Comparison of ENCODE assay signal across 12 cellular contexts in genomic region chr9:82332018-82332773, GRCh38.
DNase-seq lines count a peak whose midpoint lies in the region; ATAC-seq and TF ChIP-seq lines count a peak whose summit lies in the region.
"Had no signal": no experiment of that assay in that cellular context is flagged by ENCODE, and none has a peak within 500 bp of the region (broad histone marks: within the 10 kb centered on the region; RNA-seq: fewer than 3 reads in every experiment).

No MANE protein-coding gene starts in this region.

- intact Hi-C loops in heart left ventricle (cut with DNase I), result no loop called here

- 83 to 85% methylated on average over 3 to 5 of the region's 5 CpGs for WGBS in endodermal cell (ENCODE audit: insufficient coverage in 1 of 2, insufficient read length in 1 of 2), 2 experiments
- WGBS in heart left ventricle, 4 donors, result 72 to 82% (median 81%) methylated on average over 5 of the region's 5 CpGs

- DNase-seq in EH (ENCODE audit: low read depth) (peak; percentile 92), NCI-H226 (peak; percentile 97), renal cortical epithelial cell (ENCODE audit: low read depth) (peak; percentile 94), endodermal cell (no peak), heart left ventricle (no peak), BE2C (no peak)
- DNase-seq: activated CD4-positive, alpha-beta T cell treated with anti-CD3 and anti-CD28 coated beads, Interleukin-2, amount 50 U/mL, for 48 hours; immature natural killer cell; tibial artery had no signal

- H3K27ac Mint-ChIP-seq in endodermal cell, result no peak overlapping the region
- H3K27ac Mint-ChIP-seq: immature natural killer cell had no signal

- no peak for TF ChIP-seq CTCF in endodermal cell (conservative IDR thresholded peaks at IDR 0.05)
- TF ChIP-seq CTCF in heart left ventricle (IDR thresholded peaks at IDR 0.05), result no peak
- TF ChIP-seq CTCF in BE2C (IDR thresholded peaks at IDR 0.05; ENCODE audit: low read depth, low read length), result no peak

- no peak overlapping the region for H3K4me3 Mint-ChIP-seq in endodermal cell
- H3K4me3 Mint-ChIP-seq: immature natural killer cell had no signal

- ATAC-seq in esophagus mucosa (peak; percentile 96), heart left ventricle (no peak), HG02623 (IDR thresholded peaks at IDR 0.05; ENCODE audit: unreplicated experiment) (no peak)

- H3K9me3 ChIP-seq in endodermal cell (ENCODE audit: control insufficient read depth, low read length) (no peaks in the 10 kb centered on the region), heart left ventricle (peaks cover 0 to 8% (median 0%) of the 10 kb centered on the region in 12 donors), BE2C (no peaks in the 10 kb centered on the region)
- H3K9me3 ChIP-seq: tibial artery had no signal

- TF ChIP-seq POLR2A in heart left ventricle (IDR thresholded peaks at IDR 0.05), result no peak

- H3K4me1 Mint-ChIP-seq in endodermal cell, result peaks cover 6% of the 10 kb centered on the region
- H3K4me1 Mint-ChIP-seq: immature natural killer cell had no signal

- H3K4me3 ChIP-seq in endodermal cell (ENCODE audit: low read length) (no peak overlapping the region), heart left ventricle (no peak overlapping the region), BE2C (ENCODE audit: low read depth, low read length) (no peak overlapping the region)
- H3K4me3 ChIP-seq: tibial artery had no signal

- H3K4me1 ChIP-seq in endodermal cell (ENCODE audit: control insufficient read depth, insufficient read depth, low read length) (no peaks in the 10 kb centered on the region), heart left ventricle (no peaks in the 10 kb centered on the region), BE2C (no peaks in the 10 kb centered on the region; the same call in 1 of the 2 replicates)
- H3K4me1 ChIP-seq: tibial artery had no signal

- no peaks in the 10 kb centered on the region for H3K36me3 Mint-ChIP-seq in endodermal cell (ENCODE audit: low read depth)
- H3K36me3 Mint-ChIP-seq: immature natural killer cell had no signal

- no peaks in the 10 kb centered on the region for H3K36me3 ChIP-seq in endodermal cell (ENCODE audit: control insufficient read depth, insufficient read depth, low read length)
- no peaks in the 10 kb centered on the region for H3K36me3 ChIP-seq in heart left ventricle
- H3K36me3 ChIP-seq in BE2C, result no peaks in the 10 kb centered on the region
- H3K36me3 ChIP-seq: tibial artery had no signal

- H3K9me3 Mint-ChIP-seq in endodermal cell, result no peaks in the 10 kb centered on the region

- no peak overlapping the region for H3K9ac ChIP-seq in endodermal cell (ENCODE audit: extremely low read depth, low read length, poor library complexity, severe bottlenecking)

- no peaks in the 10 kb centered on the region for H3K27me3 Mint-ChIP-seq in endodermal cell (ENCODE audit: insufficient read depth)

- no peaks in the 10 kb centered on the region for H3K27me3 ChIP-seq in endodermal cell (ENCODE audit: control insufficient read depth, insufficient read depth, low read length, poor library complexity, severe bottlenecking)
- H3K27me3 ChIP-seq in heart left ventricle, result no peaks in the 10 kb centered on the region
- H3K27me3 ChIP-seq in BE2C, result no peaks in the 10 kb centered on the region
- H3K27me3 ChIP-seq: tibial artery had no signal

- H3K27ac ChIP-seq in endodermal cell (ENCODE audit: low read depth, low read length), result no peak overlapping the region
- no peak overlapping the region for H3K27ac ChIP-seq in heart left ventricle
- H3K27ac ChIP-seq: HL-60, tibial artery had no signal

Comparison
In these comparisons a context has a peak if more than half of its experiments do, and no peak if none do; other contexts are left out.
1. DNase-seq: peak in EH (single experiment), NCI-H226 (single experiment) and renal cortical epithelial cell (single experiment); none in endodermal cell (single experiment), heart left ventricle (0 of 5) and BE2C (single experiment).